8 cellular contexts compared by ENCODE assay signal in the genomic region with DNA sequence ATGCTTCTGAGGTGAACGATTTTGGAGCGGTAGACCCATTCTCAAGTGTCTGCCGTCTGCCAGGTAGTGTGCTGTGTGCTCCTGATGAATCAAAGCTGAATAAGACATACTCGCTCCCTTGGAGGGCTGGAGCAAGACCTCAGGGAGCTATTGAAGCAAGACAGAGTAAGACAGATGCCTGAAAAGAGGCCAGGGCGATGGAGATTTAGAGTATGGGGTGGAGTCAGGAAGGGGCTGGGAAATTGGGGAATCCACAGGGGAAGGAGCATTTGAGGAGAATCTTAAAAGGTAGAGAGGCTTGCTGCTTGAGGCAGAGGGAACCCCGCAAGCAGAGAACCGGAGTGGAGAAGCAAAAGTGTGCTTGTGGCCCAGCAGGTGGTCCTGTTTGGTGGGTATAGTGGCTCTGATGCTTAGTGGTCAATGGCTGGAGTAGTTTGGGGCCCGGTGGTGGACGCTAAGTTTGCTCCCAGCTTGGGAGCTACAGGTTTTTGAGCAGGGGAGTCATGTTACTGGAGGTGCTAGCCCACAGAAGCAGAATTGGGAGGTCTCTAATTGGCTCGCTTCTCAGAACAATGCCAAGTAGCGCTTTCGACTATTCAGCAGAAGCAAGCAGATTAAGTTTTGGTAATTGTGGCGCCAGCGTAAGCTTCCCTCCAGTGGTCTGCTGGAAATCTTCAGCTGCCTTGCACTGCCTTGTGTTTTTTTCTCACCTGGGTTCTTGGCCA. TPM values are rescaled to one million over a fixed set of nuclear protein-coding genes. Genes with fewer than 3 reads are reported as not detected.
DNase-seq lines count a peak whose midpoint lies in the region; ATAC-seq, FAIRE-seq and TF ChIP-seq lines count a peak whose summit lies in the region.

No MANE protein-coding gene starts in this region.

- peaks cover 6 to 74% (median 52%) of the 10 kb centered on the region in 4 donors for H3K4me1 Mint-ChIP-seq in CD4-positive, CD25-positive, alpha-beta regulatory T cell
- peaks cover 64% of the 10 kb centered on the region for H3K4me1 Mint-ChIP-seq in activated T-cell treated with anti-CD3 and anti-CD28 coated beads, Interleukin-2, amount 50 U/mL, for 72 hours (ENCODE audit: low read depth)

- no peaks in the 10 kb centered on the region for H3K9me1 ChIP-seq in keratinocyte (ENCODE audit: control insufficient read depth, extremely low read depth, insufficient read depth, low read length)

- H3K36me3 ChIP-seq in CD4-positive, CD25-positive, alpha-beta regulatory T cell (ENCODE audit: control insufficient read depth, insufficient read depth, low read length), result no peaks in the 10 kb centered on the region
- H3K36me3 ChIP-seq in HAP-1 (replicated peaks), result no peaks in the 10 kb centered on the region; the same call in 1 of the 2 replicates
- no peaks in the 10 kb centered on the region for H3K36me3 ChIP-seq in keratinocyte (ENCODE audit: control insufficient read depth in 2 of 2, extremely low read depth in 1 of 2, insufficient read depth in 2 of 2, low read length in 2 of 2)
- H3K36me3 ChIP-seq in thymus (ENCODE audit: control insufficient read depth, insufficient read depth), result no peaks in the 10 kb centered on the region

- peak overlapping the region; percentile 14 for H2AFZ ChIP-seq in keratinocyte (ENCODE audit: control insufficient read depth, low read length)

- no peaks in the 10 kb centered on the region for H3K9me3 ChIP-seq in CD4-positive, CD25-positive, alpha-beta regulatory T cell (ENCODE audit: control insufficient read depth in 2 of 2, low read length in 2 of 2)
- H3K9me3 ChIP-seq in HAP-1 (no peaks in the 10 kb centered on the region), keratinocyte (ENCODE audit: control insufficient read depth, low read depth, low read length) (no peaks in the 10 kb centered on the region), thymus (ENCODE audit: control insufficient read depth) (no peaks in the 10 kb centered on the region)

- peaks cover 47% of the 10 kb centered on the region for H3K4me1 ChIP-seq in CD4-positive, CD25-positive, alpha-beta regulatory T cell (ENCODE audit: control insufficient read depth, insufficient read depth, low read length, poor library complexity, severe bottlenecking)
- H3K4me1 ChIP-seq in HAP-1 (peaks cover 19% of the 10 kb centered on the region), keratinocyte (ENCODE audit: control insufficient read depth, extremely low read depth, insufficient read depth, low read length) (peaks cover 49% of the 10 kb centered on the region), thymus (ENCODE audit: control insufficient read depth, insufficient read depth, low read length) (peaks cover 33% of the 10 kb centered on the region)

- dilution Hi-C loops in keratinocyte (cut with MboI; ENCODE audit: extremely low pct_ligation_motif_present, low sequenced_read_pairs), result no loop called here

- no peaks in the 10 kb centered on the region for H3K36me3 Mint-ChIP-seq in CD4-positive, CD25-positive, alpha-beta regulatory T cell
- peaks cover 0 to 3% of the 10 kb centered on the region in 2 donors for H3K36me3 Mint-ChIP-seq in activated T-cell treated with anti-CD3 and anti-CD28 coated beads, Interleukin-2, amount 50 U/mL, for 72 hours (ENCODE audit: insufficient read depth in 2 of 2)

- in situ Hi-C loops in HAP-1 (cut with MboI; ENCODE audit: low sequenced_read_pairs), result no loop called here

- no peak for ATAC-seq in CD4-positive, CD25-positive, alpha-beta regulatory T cell (ENCODE audit: low read depth in 2 of 2)
- no peak for ATAC-seq in activated T-cell treated with anti-CD3 and anti-CD28 coated beads, Interleukin-2, amount 50 U/mL, for 72 hours (replicated peaks in 1 of 2)
- ATAC-seq in GM19324 (IDR thresholded peaks at IDR 0.05; ENCODE audit: low FRiP score, unreplicated experiment), result no peak
- no peak for ATAC-seq in GM18519 (IDR thresholded peaks at IDR 0.05; ENCODE audit: low FRiP score, unreplicated experiment)

- peak overlapping the region; percentile 79 to 95 (median 90) for H3K4me3 Mint-ChIP-seq in CD4-positive, CD25-positive, alpha-beta regulatory T cell
- peak overlapping the region; percentile 88 to 91 for H3K4me3 Mint-ChIP-seq in activated T-cell treated with anti-CD3 and anti-CD28 coated beads, Interleukin-2, amount 50 U/mL, for 72 hours

- peak overlapping the region; percentile 88 for H3K4me2 ChIP-seq in keratinocyte (ENCODE audit: control insufficient read depth, extremely low read depth, insufficient read depth, low read depth, low read length)

- H4K20me1 ChIP-seq in keratinocyte (ENCODE audit: control insufficient read depth, extremely low read depth, insufficient read depth, low read length), result no peaks in the 10 kb centered on the region

- peak overlapping the region; percentile 43 for H3K9ac ChIP-seq in keratinocyte (ENCODE audit: control insufficient read depth, extremely low read depth, insufficient read depth, low read length)

- FAIRE-seq in keratinocyte (lab: Jason Lieb, UNC), result no peak

- H3K27me3 ChIP-seq in CD4-positive, CD25-positive, alpha-beta regulatory T cell (ENCODE audit: control insufficient read depth, insufficient read depth, low read length), result no peaks in the 10 kb centered on the region
- H3K27me3 ChIP-seq in HAP-1 (ENCODE audit: low read depth), result no peaks in the 10 kb centered on the region; the same call in 1 of the 2 replicates
- no peaks in the 10 kb centered on the region for H3K27me3 ChIP-seq in keratinocyte (ENCODE audit: control insufficient read depth, extremely low read depth, insufficient read depth, low read length)
- H3K27me3 ChIP-seq in thymus (ENCODE audit: control insufficient read depth, insufficient read depth), result no peaks in the 10 kb centered on the region

- DNase-seq in CD4-positive, CD25-positive, alpha-beta regulatory T cell, result peak in 1 of 3 donors; percentile 18
- peak; percentile 74 to 85 for DNase-seq in HAP-1 (ENCODE audit: low spot score in 2 of 2)
- DNase-seq in activated T-cell treated with anti-CD3 and anti-CD28 coated beads, Interleukin-2, amount 50 U/mL, for 72 hours, result no peak
- DNase-seq in keratinocyte (ENCODE audit: low read depth, low spot score), result no peak
- DNase-seq in dermis blood vessel endothelial cell, result no peak

- H3K27ac Mint-ChIP-seq in CD4-positive, CD25-positive, alpha-beta regulatory T cell, result peak overlapping the region; percentile 23 to 89 (median 75)
- H3K27ac Mint-ChIP-seq in activated T-cell treated with anti-CD3 and anti-CD28 coated beads, Interleukin-2, amount 50 U/mL, for 72 hours, result no peak overlapping the region

- H3K79me2 ChIP-seq in keratinocyte (ENCODE audit: control insufficient read depth, insufficient read depth, low read length), result no peaks in the 10 kb centered on the region

- peaks cover 0 to 1% (median 0%) of the 10 kb centered on the region in 7 donors for H3K9me3 Mint-ChIP-seq in CD4-positive, CD25-positive, alpha-beta regulatory T cell
- no peaks in the 10 kb centered on the region for H3K9me3 Mint-ChIP-seq in activated T-cell treated with anti-CD3 and anti-CD28 coated beads, Interleukin-2, amount 50 U/mL, for 72 hours

- H3K27me3 Mint-ChIP-seq in CD4-positive, CD25-positive, alpha-beta regulatory T cell, result peaks cover 4% of the 10 kb centered on the region
- H3K27me3 Mint-ChIP-seq in activated T-cell treated with anti-CD3 and anti-CD28 coated beads, Interleukin-2, amount 50 U/mL, for 72 hours (ENCODE audit: low read depth), result no peaks in the 10 kb centered on the region

- H3K4me3 ChIP-seq in CD4-positive, CD25-positive, alpha-beta regulatory T cell (ENCODE audit: low read depth, low read length), result peak overlapping the region; percentile 87
- H3K4me3 ChIP-seq in HAP-1 (peak overlapping the region; percentile 70), keratinocyte (ENCODE audit: control insufficient read depth in 2 of 3, extremely low read depth in 1 of 3, insufficient read depth in 2 of 3, low read depth in 1 of 3, low read length in 3 of 3) (peak overlapping the region; percentile 25 to 66 (median 63)), thymus (ENCODE audit: low read length) (peak overlapping the region; percentile 38)

- no peak for TF ChIP-seq CTCF in keratinocyte (optimal IDR thresholded peaks at IDR 0.05 in 1 of 3, IDR thresholded peaks at IDR 0.05 in 1 of 3, conservative IDR thresholded peaks at IDR 0.05 in 1 of 3; ENCODE audit: extremely low read depth in 1 of 3, insufficient read depth in 2 of 3, low read length in 3 of 3)

- H3K27ac ChIP-seq in CD4-positive, CD25-positive, alpha-beta regulatory T cell (ENCODE audit: insufficient read depth, low read length, poor library complexity, severe bottlenecking), result no peak overlapping the region
- H3K27ac ChIP-seq in keratinocyte (ENCODE audit: control insufficient read depth, insufficient read depth, low read length), result no peak overlapping the region
- H3K27ac ChIP-seq in thymus (ENCODE audit: low read depth), result peak overlapping the region; percentile 43

- WGBS in thymus, result 16% methylated on average over 14 of the region's 14 CpGs

RNA-seq across cellular contexts. Expression of a gene that starts 2.0 kb away (rescaled TPM):
- total RNA-seq in CD4-positive, CD25-positive, alpha-beta regulatory T cell, result 11.2 TPM
- polyA plus RNA-seq in CD4-positive, CD25-positive, alpha-beta regulatory T cell, result 1 to 10 TPM in 3 of 4 donors, under 1 TPM in 1; 0.98 to 3.2 (median 2.6) TPM
- total RNA-seq in activated T-cell treated with anti-CD3 and anti-CD28 coated beads, Interleukin-2, amount 50 U/mL, for 72 hours, result 1 to 10 TPM; 9.1 to 9.5 TPM
- polyA plus RNA-seq in keratinocyte, result 4.4 to 7.6 TPM (median 5.5 TPM) in 3 replicates
- polyA plus RNA-seq in keratinocyte (2011; ENCODE audit: low read depth), result 2.5 TPM
- 2.4 and 2.7 TPM in 2 replicates for polyA plus RNA-seq in keratinocyte (2011; cell fraction: cytosol; rRNA removed)
- 12.4 and 14.6 TPM in 2 replicates for polyA plus RNA-seq in keratinocyte (2011; cell fraction: nucleus; rRNA removed)
- polyA plus RNA-seq in keratinocyte (2012; ENCODE audit: low replicate concordance), result 5.5 and 5.6 TPM in 2 replicates
- polyA minus RNA-seq in keratinocyte, result 8.9 to 15.0 TPM (median 9.5 TPM) in 3 replicates
- 5.0 TPM for polyA minus RNA-seq in keratinocyte (2011; cell fraction: cytosol; rRNA and poly(A)+ RNA removed)
- polyA minus RNA-seq in keratinocyte (2011; cell fraction: nucleus; rRNA and poly(A)+ RNA removed), result 12.1 and 15.2 TPM in 2 replicates
- 3.1 TPM for polyA plus RNA-seq in thymus
- total RNA-seq in dermis blood vessel endothelial cell, result 2.4 and 3.2 TPM in 2 replicates

RNA-seq across cellular contexts. Expression of a gene that starts 22.8 kb away (rescaled TPM):
- total RNA-seq in CD4-positive, CD25-positive, alpha-beta regulatory T cell, result 5.4 TPM
- polyA plus RNA-seq in CD4-positive, CD25-positive, alpha-beta regulatory T cell, result 10 to 100 TPM; 17.8 to 22.7 (median 20.3) TPM
- total RNA-seq in activated T-cell treated with anti-CD3 and anti-CD28 coated beads, Interleukin-2, amount 50 U/mL, for 72 hours, result 1 to 10 TPM; 7.8 to 8.0 TPM
- polyA plus RNA-seq in keratinocyte (20.7 to 22.9 TPM (median 20.8 TPM) in 3 replicates), thymus (10.9 TPM)
- polyA plus RNA-seq in keratinocyte (2011; ENCODE audit: low read depth), result 15.0 TPM
- polyA plus RNA-seq in keratinocyte (2011; cell fraction: cytosol; rRNA removed), result 8.1 and 11.7 TPM in 2 replicates
- polyA plus RNA-seq in keratinocyte (2011; cell fraction: nucleus; rRNA removed), result 33.4 and 33.9 TPM in 2 replicates
- 11.4 and 13.5 TPM in 2 replicates for polyA plus RNA-seq in keratinocyte (2012; ENCODE audit: low replicate concordance)
- 10.8 to 17.9 TPM (median 13.4 TPM) in 3 replicates for polyA minus RNA-seq in keratinocyte
- 6.5 TPM for polyA minus RNA-seq in keratinocyte (2011; cell fraction: cytosol; rRNA and poly(A)+ RNA removed)
- 17.1 and 22.3 TPM in 2 replicates for polyA minus RNA-seq in keratinocyte (2011; cell fraction: nucleus; rRNA and poly(A)+ RNA removed)
- 24.2 and 24.7 TPM in 2 replicates for total RNA-seq in dermis blood vessel endothelial cell

RNA-seq across cellular contexts. Expression of a gene that starts 53.4 kb away (rescaled TPM):
- 33.1 TPM for total RNA-seq in CD4-positive, CD25-positive, alpha-beta regulatory T cell
- polyA plus RNA-seq in CD4-positive, CD25-positive, alpha-beta regulatory T cell, result 10 to 100 TPM in 2 of 4 donors, 1 to 10 TPM in 2; 4.9 to 14.0 (median 7.9) TPM
- 10 to 100 TPM; 20.7 to 27.9 TPM for total RNA-seq in activated T-cell treated with anti-CD3 and anti-CD28 coated beads, Interleukin-2, amount 50 U/mL, for 72 hours
- polyA plus RNA-seq in keratinocyte (2.3 to 3.1 TPM (median 2.6 TPM) in 3 replicates), thymus (7.3 TPM)
- polyA plus RNA-seq in keratinocyte (2011; ENCODE audit: low read depth), result 2.1 TPM
- 1.4 and 1.7 TPM in 2 replicates for polyA plus RNA-seq in keratinocyte (2011; cell fraction: cytosol; rRNA removed)
- 7.0 and 8.3 TPM in 2 replicates for polyA plus RNA-seq in keratinocyte (2011; cell fraction: nucleus; rRNA removed)
- polyA plus RNA-seq in keratinocyte (2012; ENCODE audit: low replicate concordance), result 3.9 and 5.2 TPM in 2 replicates
- polyA minus RNA-seq in keratinocyte, result 5.6 to 11.6 TPM (median 10.5 TPM) in 3 replicates
- polyA minus RNA-seq in keratinocyte (2011; cell fraction: cytosol; rRNA and poly(A)+ RNA removed), result 3.1 TPM
- polyA minus RNA-seq in keratinocyte (2011; cell fraction: nucleus; rRNA and poly(A)+ RNA removed), result 8.3 and 10.9 TPM in 2 replicates
- 14.0 and 24.9 TPM in 2 replicates for total RNA-seq in dermis blood vessel endothelial cell

Comparison
In these comparisons a context has a peak if more than half of its experiments do, and no peak if none do; other contexts are left out.
1. DNase-seq: peak in HAP-1 (2 of 2); none in activated T-cell treated with anti-CD3 and anti-CD28 coated beads, Interleukin-2, amount 50 U/mL, for 72 hours (0 of 2), keratinocyte (single experiment) and dermis blood vessel endothelial cell (single experiment).
2. Peak in every context shown above with its lines, with median percentiles within 50 percentile points of each other: H3K4me3 ChIP-seq.